16 cellular contexts compared by ENCODE assay signal in the genomic region with DNA sequence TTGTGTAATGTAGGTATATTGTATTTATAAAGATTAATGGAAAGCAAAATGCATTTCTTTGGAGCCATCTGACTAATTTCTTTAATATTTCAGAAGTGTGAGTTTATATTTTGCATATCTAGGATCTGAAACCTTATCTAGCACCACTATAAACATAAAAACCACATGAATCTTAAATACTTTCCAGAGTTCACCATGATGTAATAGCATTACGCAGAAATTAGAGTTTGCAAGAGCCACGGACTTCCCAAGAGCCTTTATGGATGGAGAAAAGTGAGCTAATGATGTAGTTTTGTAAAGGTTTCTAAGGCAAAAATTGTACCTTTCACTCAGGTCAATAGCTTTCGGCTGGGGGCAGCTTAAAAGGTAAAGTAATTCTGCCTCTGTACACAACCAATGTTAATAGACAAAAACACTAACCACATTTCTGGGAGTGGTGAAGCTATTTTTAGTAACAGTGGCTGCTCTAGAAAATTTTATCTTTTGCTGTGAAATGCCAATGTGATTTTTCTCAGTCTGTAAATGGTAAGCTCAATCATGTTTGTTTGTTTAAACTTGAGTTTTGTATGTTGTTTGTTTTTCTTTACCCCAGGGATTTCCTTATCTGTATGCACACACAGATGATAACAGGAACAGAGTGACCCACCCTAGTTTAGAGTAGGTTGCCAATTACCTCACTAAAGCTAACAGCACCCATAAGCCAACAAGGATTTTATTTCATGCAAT.
A peak's percentile ranks its signal among the peaks of the same experiment; 100 is the strongest.
DNase-seq lines count a peak whose midpoint lies in the region; TF ChIP-seq lines count a peak whose summit lies in the region.
"Had no signal": no experiment of that assay in that cellular context is flagged by ENCODE, and none has a peak within 500 bp of the region (broad histone marks: within the 10 kb centered on the region; RNA-seq: fewer than 3 reads in every experiment).

No MANE protein-coding gene starts in this region.

- H3K4me3 Mint-ChIP-seq in nephron, result no peak overlapping the region
- no peak overlapping the region for H3K4me3 Mint-ChIP-seq in activated T-helper 2 cell treated with anti-CD3 and anti-CD28 coated beads, Interferon-gamma antibody, Interleukin-2, Interleukin-4, amounts not matched to agents 10 μg/mL and 5 μg/mL and 100 μg/mL, durations not matched to agents 14 hours and 24 hours and 36 hours (ENCODE audit: low read depth)

- H3K4me1 ChIP-seq in MM.1S (ENCODE audit: low read length), result peaks cover 13% of the 10 kb centered on the region
- no peaks in the 10 kb centered on the region for H3K4me1 ChIP-seq in Peyer's patch

- H3K4me1 Mint-ChIP-seq in nephron, result peaks cover 16% of the 10 kb centered on the region
- peaks cover 1% of the 10 kb centered on the region for H3K4me1 Mint-ChIP-seq in activated T-helper 2 cell treated with anti-CD3 and anti-CD28 coated beads, Interferon-gamma antibody, Interleukin-2, Interleukin-4, amounts not matched to agents 10 μg/mL and 5 μg/mL and 100 μg/mL, durations not matched to agents 14 hours and 24 hours and 36 hours (ENCODE audit: low read depth)

- no peaks in the 10 kb centered on the region for H3F3A ChIP-seq in MM.1S (ENCODE audit: insufficient read depth, low read length)

- no peak overlapping the region for H3K4me3 ChIP-seq in MM.1S (ENCODE audit: low read length)
- no peak overlapping the region for H3K4me3 ChIP-seq in Peyer's patch
- H3K4me3 ChIP-seq: spleen, stomach had no signal

- intact Hi-C loops in activated T-helper 2 cell treated with anti-CD3 and anti-CD28 coated beads, Interferon-gamma antibody, Interleukin-2, Interleukin-4, amounts not matched to agents 10 μg/mL and 5 μg/mL and 100 μg/mL, durations not matched to agents 14 hours and 24 hours and 36 hours (cut with micrococcal nuclease), result no loop called here

- no peaks in the 10 kb centered on the region for H3K27me3 Mint-ChIP-seq in nephron (ENCODE audit: low read depth)
- H3K27me3 Mint-ChIP-seq in activated T-helper 2 cell treated with anti-CD3 and anti-CD28 coated beads, Interferon-gamma antibody, Interleukin-2, Interleukin-4, amounts not matched to agents 10 μg/mL and 5 μg/mL and 100 μg/mL, durations not matched to agents 14 hours and 24 hours and 36 hours (ENCODE audit: low read depth), result peaks cover 3% of the 10 kb centered on the region

- H2AFZ ChIP-seq in MM.1S (ENCODE audit: low read length), result no peak overlapping the region

- no peaks in the 10 kb centered on the region for H3K79me2 ChIP-seq in MM.1S (ENCODE audit: low read length)

- no peaks in the 10 kb centered on the region for H4K20me1 ChIP-seq in MM.1S (ENCODE audit: insufficient read depth, low read length)

- no peaks in the 10 kb centered on the region for H3K36me3 Mint-ChIP-seq in nephron (ENCODE audit: low read depth)
- no peaks in the 10 kb centered on the region for H3K36me3 Mint-ChIP-seq in activated T-helper 2 cell treated with anti-CD3 and anti-CD28 coated beads, Interferon-gamma antibody, Interleukin-2, Interleukin-4, amounts not matched to agents 10 μg/mL and 5 μg/mL and 100 μg/mL, durations not matched to agents 14 hours and 24 hours and 36 hours (ENCODE audit: low read depth)

- no peak overlapping the region for H3K9ac ChIP-seq in MM.1S (ENCODE audit: low read length)

- peak; percentile 62 for DNase-seq in DMS153 treated with DMSO at 0.1 percent for 48 hours (lab: John Stamatoyannopoulos, UW; ENCODE audit: unreplicated experiment)
- DNase-seq in MM.1S, result no peak
- peak; percentile 27 for DNase-seq in dermis blood vessel endothelial cell
- DNase-seq in Peyer's patch, result no peak
- no peak for DNase-seq in activated T-helper 2 cell treated with anti-CD3 and anti-CD28 coated beads, Interferon-gamma antibody, Interleukin-2, Interleukin-4, amounts not matched to agents 10 μg/mL and 5 μg/mL and 100 μg/mL, durations not matched to agents 14 hours and 24 hours and 36 hours (ENCODE audit: low spot score)
- DNase-seq in kidney glomerular epithelial cell (lab: John Stamatoyannopoulos, UW), result no peak
- no peak for DNase-seq in NCI-H1436 (lab: John Stamatoyannopoulos, UW)
- DNase-seq: activated CD4-positive, CD25-positive, alpha-beta regulatory T cell treated with anti-CD3 and anti-CD28 coated beads, Interleukin-2, amount 50 U/mL, for 72 hours; activated naive CD4-positive, alpha-beta T cell treated with anti-CD3 and anti-CD28 coated beads, Interleukin-2, amount 50 U/mL, for 16 hours; Calu3; NCI-H69; occipital lobe; spleen; stomach; T-helper 1 cell had no signal

- no peaks in the 10 kb centered on the region for H3K9me2 ChIP-seq in MM.1S (replicated peaks; ENCODE audit: insufficient read depth, low read length)

- no peaks in the 10 kb centered on the region for H3K36me3 ChIP-seq in MM.1S (replicated peaks; ENCODE audit: insufficient read depth, low read length)
- no peaks in the 10 kb centered on the region for H3K36me3 ChIP-seq in Peyer's patch
- H3K36me3 ChIP-seq: spleen, stomach had no signal

- H3K27ac ChIP-seq in MM.1S (ENCODE audit: low read length) (no peak overlapping the region), Peyer's patch (no peak overlapping the region)
- H3K27ac ChIP-seq: spleen had no signal

- H3K9me3 ChIP-seq in MM.1S (replicated peaks; ENCODE audit: insufficient read depth, low read length) (no peaks in the 10 kb centered on the region), Peyer's patch (no peaks in the 10 kb centered on the region)
- H3K9me3 ChIP-seq: spleen, stomach had no signal

- H3K9me3 Mint-ChIP-seq in nephron, result peaks cover 18% of the 10 kb centered on the region
- H3K9me3 Mint-ChIP-seq in activated T-helper 2 cell treated with anti-CD3 and anti-CD28 coated beads, Interferon-gamma antibody, Interleukin-2, Interleukin-4, amounts not matched to agents 10 μg/mL and 5 μg/mL and 100 μg/mL, durations not matched to agents 14 hours and 24 hours and 36 hours, result no peaks in the 10 kb centered on the region

- H3K27ac Mint-ChIP-seq in nephron, result peak overlapping the region in 2 of 3 experiments; percentile 26 to 33
- H3K27ac Mint-ChIP-seq in activated T-helper 2 cell treated with anti-CD3 and anti-CD28 coated beads, Interferon-gamma antibody, Interleukin-2, Interleukin-4, amounts not matched to agents 10 μg/mL and 5 μg/mL and 100 μg/mL, durations not matched to agents 14 hours and 24 hours and 36 hours, result no peak overlapping the region

- TF ChIP-seq CTCF in MM.1S (IDR thresholded peaks at IDR 0.05; ENCODE audit: low read length) (no peak), nephron (IDR thresholded peaks at IDR 0.05; ENCODE audit: unreplicated experiment in 3 of 3) (no peak), Peyer's patch (IDR thresholded peaks at IDR 0.05) (no peak)

- H3K27me3 ChIP-seq in MM.1S (replicated peaks; ENCODE audit: insufficient read depth, low read length), result no peaks in the 10 kb centered on the region
- no peaks in the 10 kb centered on the region for H3K27me3 ChIP-seq in Peyer's patch
- H3K27me3 ChIP-seq: spleen, stomach had no signal

- TF ChIP-seq POLR2A in Peyer's patch (IDR thresholded peaks at IDR 0.05), result no peak

- peak overlapping the region; percentile 10; the same call in 1 of the 2 replicates for H3K4me2 ChIP-seq in MM.1S (ENCODE audit: low read depth, low read length)

Comparison
In these comparisons a context has a peak if more than half of its experiments do, and no peak if none do; other contexts are left out.
1. DNase-seq: peak in DMS153 treated with DMSO at 0.1 percent for 48 hours (single experiment) and dermis blood vessel endothelial cell (single experiment); none in MM.1S (single experiment), Peyer's patch (0 of 3), activated T-helper 2 cell treated with anti-CD3 and anti-CD28 coated beads, Interferon-gamma antibody, Interleukin-2, Interleukin-4, amounts not matched to agents 10 μg/mL and 5 μg/mL and 100 μg/mL, durations not matched to agents 14 hours and 24 hours and 36 hours (single experiment), kidney glomerular epithelial cell (single experiment) and NCI-H1436 (single experiment).